Comparison of ENCODE assay signal across 9 cellular contexts in genomic region chr20:37543828-37544227, GRCh38.
DNase-seq lines count a peak whose midpoint lies in the region; ATAC-seq and TF ChIP-seq lines count a peak whose summit lies in the region.
"Had no signal": no experiment of that assay in that cellular context is flagged by ENCODE, and none has a peak within 500 bp of the region (broad histone marks: within the 10 kb centered on the region; RNA-seq: fewer than 3 reads in every experiment).

No MANE protein-coding gene starts in this region.

- TF ChIP-seq CTCF in AG10803 (conservative IDR thresholded peaks at IDR 0.05; ENCODE audit: low read length) = peak; percentile 69
- peak; percentile 64 for TF ChIP-seq CTCF in foreskin fibroblast (IDR thresholded peaks at IDR 0.05; ENCODE audit: low read depth, low read length)
- TF ChIP-seq CTCF in GM10248 (IDR thresholded peaks at IDR 0.05; ENCODE audit: control extremely low read depth, extremely low read depth, low read depth, missing control alignments) = no peak
- no peak for TF ChIP-seq CTCF in GM13976 (IDR thresholded peaks at IDR 0.05; ENCODE audit: borderline replicate concordance, control extremely low read depth, extremely low read depth, insufficient read depth, missing control alignments)

- POLR2A ChIA-PET in HEK293T (lab: Yijun Ruan, JAX) = no interaction called here
- POLR2A ChIA-PET in GM10248 (lab: Yijun Ruan, JAX) = no interaction called here

- CTCF ChIA-PET in HEK293T (lab: Yijun Ruan, JAX) = no interaction called here
- CTCF ChIA-PET in GM10248 (lab: Yijun Ruan, JAX) = interaction anchor here (1.5 kb wide), 1 partner anchor 677 kb away, joined by 5 read pairs; no protein-coding TSS in a partner anchor

- no peak for ATAC-seq in GM19328 (IDR thresholded peaks at IDR 0.05; ENCODE audit: unreplicated experiment)

- DNase-seq in AG10803 (ENCODE audit: low read depth) (peak; percentile 50), HEK293T (ENCODE audit: extremely low spot score) (peak; percentile 42), SKM-1 treated with dmso at 0.1 percent for 144 hours (lab: John Stamatoyannopoulos, UW; ENCODE audit: unreplicated experiment) (peak; percentile 31), foreskin fibroblast (peak; percentile 57 to 74), GM10248 (ENCODE audit: extremely low spot score) (no peak), GM13976 (ENCODE audit: low spot score) (no peak)
- no peak for DNase-seq in stimulated activated CD4-positive, alpha-beta T cell treated with anti-CD3 and anti-CD28 coated beads, Interleukin-4, amount 100 ng/mL, for 1 hour
- DNase-seq: NCI-H526 treated with DMSO at 0.1 percent for 48 hours had no signal

- in situ Hi-C loops in GM13976 (cut with MboI; ENCODE audit: low sequenced_read_pairs, unreplicated experiment) = no loop called here

- H3K4me3 ChIP-seq in AG10803 (ENCODE audit: low read length) = no peak overlapping the region
- no peak overlapping the region for H3K4me3 ChIP-seq in foreskin fibroblast (ENCODE audit: low read depth in 1 of 2, low read length in 2 of 2)

TF ChIP-seq in HEK293T, 16 proteins besides CTCF, POLR2A, EP300 and RAD21:
- TF ChIP-seq ELF4 (IDR thresholded peaks at IDR 0.05) (no peak), ZNF384 (IDR thresholded peaks at IDR 0.05) (no peak), FOXK2 (IDR thresholded peaks at IDR 0.05) (no peak), SP1 (IDR thresholded peaks at IDR 0.05) (no peak), LEF1 (IDR thresholded peaks at IDR 0.05; ENCODE audit: borderline replicate concordance) (no peak), NFRKB (IDR thresholded peaks at IDR 0.05) (no peak), FOXA1 (IDR thresholded peaks at IDR 0.05) (no peak), TARDBP (IDR thresholded peaks at IDR 0.05) (no peak), HDGF (IDR thresholded peaks at IDR 0.05; ENCODE audit: borderline replicate concordance) (no peak), ARNT (IDR thresholded peaks at IDR 0.05) (no peak), CTBP1 (IDR thresholded peaks at IDR 0.05; ENCODE audit: borderline replicate concordance) (no peak), L3MBTL2 (conservative IDR thresholded peaks at IDR 0.05) (no peak), FOXM1 (IDR thresholded peaks at IDR 0.05; ENCODE audit: borderline replicate concordance) (no peak), BHLHE40 (IDR thresholded peaks at IDR 0.05; ENCODE audit: borderline replicate concordance) (no peak), SUZ12 (IDR thresholded peaks at IDR 0.05) (no peak)
- TF ChIP-seq, protein P1, sequence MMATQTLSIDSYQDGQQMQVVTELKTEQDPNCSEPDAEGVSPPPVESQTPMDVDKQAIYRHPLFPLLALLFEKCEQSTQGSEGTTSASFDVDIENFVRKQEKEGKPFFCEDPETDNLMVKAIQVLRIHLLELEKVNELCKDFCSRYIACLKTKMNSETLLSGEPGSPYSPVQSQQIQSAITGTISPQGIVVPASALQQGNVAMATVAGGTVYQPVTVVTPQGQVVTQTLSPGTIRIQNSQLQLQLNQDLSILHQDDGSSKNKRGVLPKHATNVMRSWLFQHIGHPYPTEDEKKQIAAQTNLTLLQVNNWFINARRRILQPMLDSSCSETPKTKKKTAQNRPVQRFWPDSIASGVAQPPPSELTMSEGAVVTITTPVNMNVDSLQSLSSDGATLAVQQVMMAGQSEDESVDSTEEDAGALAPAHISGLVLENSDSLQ (IDR thresholded peaks at IDR 0.05) = no peak

Comparison
In these comparisons a context has a peak if more than half of its experiments do, and no peak if none do; other contexts are left out.
1. DNase-seq: peak in AG10803 (single experiment), HEK293T (single experiment), SKM-1 treated with dmso at 0.1 percent for 144 hours (single experiment) and foreskin fibroblast (2 of 2); none in GM10248 (single experiment), GM13976 (single experiment) and stimulated activated CD4-positive, alpha-beta T cell treated with anti-CD3 and anti-CD28 coated beads, Interleukin-4, amount 100 ng/mL, for 1 hour (single experiment).
2. CTCF ChIP-seq: peak in AG10803 (single experiment) and foreskin fibroblast (single experiment); none in GM10248 (single experiment) and GM13976 (single experiment).